In the genomic region with DNA sequence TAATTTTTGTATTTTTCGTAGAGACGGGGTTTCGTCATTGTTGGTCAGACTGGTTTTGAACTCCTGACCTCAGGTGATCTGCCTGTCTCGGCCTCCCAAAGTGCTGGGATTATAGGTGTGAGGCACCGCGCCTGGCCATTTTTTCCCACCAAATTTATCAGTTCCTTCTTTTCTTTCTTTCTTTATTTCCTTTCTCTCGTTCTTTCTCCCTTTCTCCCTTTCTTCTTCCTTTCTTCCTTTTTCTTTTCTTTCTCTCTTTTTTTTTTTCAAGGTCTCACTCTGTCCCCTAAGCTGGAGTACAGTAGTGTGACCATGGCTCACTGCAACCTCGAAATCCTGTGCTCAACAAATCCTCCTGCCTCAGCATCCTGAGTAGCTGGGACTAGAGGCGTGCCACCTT, we compare ENCODE assay signal across 30 cellular contexts. TPM values are rescaled to one million over a fixed set of nuclear protein-coding genes. Genes with fewer than 3 reads are reported as not detected.
DNase-seq lines count a peak whose midpoint lies in the region; ATAC-seq, FAIRE-seq and TF ChIP-seq lines count a peak whose summit lies in the region.
"Had no signal": no experiment of that assay in that cellular context is flagged by ENCODE, and none has a peak within 500 bp of the region (broad histone marks: within the 10 kb centered on the region; RNA-seq: fewer than 3 reads in every experiment).

No MANE protein-coding gene starts in this region.

- peak overlapping the region; percentile 34 for H3K27ac ChIP-seq in fibroblast of lung (ENCODE audit: insufficient read depth, low read length)
- peak overlapping the region; percentile 66 to 91 (median 84) for H3K27ac ChIP-seq in transverse colon
- H3K27ac ChIP-seq: heart left ventricle, prostate gland, sigmoid colon, tibial artery had no signal

- H3K4me1 Mint-ChIP-seq in HFFc6 (ENCODE audit: low read depth), result peaks cover 38% of the 10 kb centered on the region
- H3K4me1 Mint-ChIP-seq in WTC11, result peaks cover 47% of the 10 kb centered on the region
- H3K4me1 Mint-ChIP-seq in Calu3 (ENCODE audit: low read depth, unreplicated experiment), result peaks cover 19% of the 10 kb centered on the region
- H3K4me1 Mint-ChIP-seq: activated naive CD8-positive, alpha-beta T cell treated with anti-CD3 and anti-CD28 coated beads, Interleukin-2, amount 50 U/mL, for 24 hours had no signal

- BruUV-seq in Calu3 (replicated peaks; lab: Mats Ljungman, UMichigan), result no TSS peak

- H3K36me3 Mint-ChIP-seq in HFFc6 (ENCODE audit: low read depth), result no peaks in the 10 kb centered on the region
- peaks cover 7% of the 10 kb centered on the region for H3K36me3 Mint-ChIP-seq in WTC11
- no peaks in the 10 kb centered on the region for H3K36me3 Mint-ChIP-seq in Calu3 (ENCODE audit: insufficient read depth, unreplicated experiment)
- H3K36me3 Mint-ChIP-seq: CD14-positive monocyte; naive thymus-derived CD4-positive, alpha-beta T cell had no signal

- H3K9ac ChIP-seq in fibroblast of lung (ENCODE audit: insufficient read depth, low read length), result no peak overlapping the region

- FAIRE-seq in urothelium cell line (lab: Jason Lieb, UNC), result no peak

- H3K4me3 ChIP-seq in fibroblast of lung (replicated peaks in 1 of 4; ENCODE audit: control extremely low read depth in 1 of 4, insufficient read depth in 1 of 4, low read depth in 3 of 4, low read length in 4 of 4), result no peak overlapping the region
- H3K4me3 ChIP-seq in transverse colon, result no peak overlapping the region
- H3K4me3 ChIP-seq: heart left ventricle, prostate gland, sigmoid colon, stomach, tibial artery had no signal

- H3K9me3 ChIP-seq in fibroblast of lung (ENCODE audit: control insufficient read depth, insufficient read depth, low read depth, low read length), result no peaks in the 10 kb centered on the region
- no peaks in the 10 kb centered on the region for H3K9me3 ChIP-seq in transverse colon
- H3K9me3 ChIP-seq: heart left ventricle, prostate gland, sigmoid colon, stomach, tibial artery had no signal

- 88 to 89% methylated on average over 8 to 9 of the region's 9 CpGs for WGBS in transverse colon (ENCODE audit: low coverage in 1 of 2), 2 donors

- H3K27me3 Mint-ChIP-seq in HFFc6 (ENCODE audit: insufficient read depth), result no peaks in the 10 kb centered on the region; the same call in none of the 2 replicates
- no peaks in the 10 kb centered on the region for H3K27me3 Mint-ChIP-seq in WTC11 (ENCODE audit: low read depth)
- no peaks in the 10 kb centered on the region for H3K27me3 Mint-ChIP-seq in Calu3 (ENCODE audit: unreplicated experiment)
- H3K27me3 Mint-ChIP-seq: activated naive CD8-positive, alpha-beta T cell treated with anti-CD3 and anti-CD28 coated beads, Interleukin-2, amount 50 U/mL, for 24 hours had no signal

- H3K79me2 ChIP-seq in fibroblast of lung (ENCODE audit: control insufficient read depth, insufficient read depth, low read length), result no peaks in the 10 kb centered on the region

- no peaks in the 10 kb centered on the region for H3K27me3 ChIP-seq in fibroblast of lung (ENCODE audit: control insufficient read depth, insufficient read depth, low read length)
- no peaks in the 10 kb centered on the region for H3K27me3 ChIP-seq in transverse colon
- H3K27me3 ChIP-seq: heart left ventricle, sigmoid colon, stomach had no signal

- H3K9me3 Mint-ChIP-seq in HFFc6, result no peaks in the 10 kb centered on the region
- peaks cover 13% of the 10 kb centered on the region for H3K9me3 Mint-ChIP-seq in WTC11
- no peaks in the 10 kb centered on the region for H3K9me3 Mint-ChIP-seq in Calu3 (ENCODE audit: low read depth, unreplicated experiment)
- H3K9me3 Mint-ChIP-seq: activated naive CD8-positive, alpha-beta T cell treated with anti-CD3 and anti-CD28 coated beads, Interleukin-2, amount 50 U/mL, for 24 hours; naive thymus-derived CD4-positive, alpha-beta T cell had no signal

- H4K20me1 ChIP-seq in fibroblast of lung (ENCODE audit: control insufficient read depth, extremely low read depth, insufficient read depth, low read length), result no peaks in the 10 kb centered on the region

- no peak for DNase-seq in HFFc6
- DNase-seq in WTC11 (ENCODE audit: low spot score), result no peak
- no peak for DNase-seq in fibroblast of lung (ENCODE audit: low read depth in 2 of 2)
- no peak for DNase-seq in transverse colon
- no peak for DNase-seq in Calu3
- DNase-seq in Ammon's horn (ENCODE audit: low spot score), result no peak
- DNase-seq in urothelium cell line (ENCODE audit: low spot score), result no peak
- DNase-seq: activated CD4-positive, alpha-beta T cell treated with anti-CD3 and anti-CD28 coated beads for 48 hours; activated CD8-positive, alpha-beta memory T cell treated with anti-CD3 and anti-CD28 coated beads for 24 hours; activated effector memory CD4-positive, alpha-beta T cell treated with anti-CD3 and anti-CD28 coated beads, Interleukin-2, amount 50 U/mL, for 16 hours; activated naive CD8-positive, alpha-beta T cell treated with anti-CD3 and anti-CD28 coated beads, Interleukin-2, amount 50 U/mL, for 24 hours; activated T-cell treated with anti-CD3 and anti-CD28 coated beads for 4 hours; cortex of kidney; DND-41; GF-D8; heart left ventricle; naive thymus-derived CD4-positive, alpha-beta T cell; NCI-H1417; NCI-H2029 treated with DMSO at 0.1 percent for 48 hours; NCI-H526; NK-92 treated with Interleukin-12 subunit alpha and Interleukin-12 subunit beta, amount 100 ng/mL, for 24 hours; occipital lobe; SHP77 treated with DMSO at 0.1 percent for 48 hours; sigmoid colon; stimulated activated CD4-positive, alpha-beta T cell treated with anti-CD3 and anti-CD28 coated beads, Interleukin-4, amount 100 ng/mL, for 1 hour; stomach; tibial artery; WERI-Rb-1 had no signal

- TF ChIP-seq CTCF in HFFc6 (IDR thresholded peaks at IDR 0.05) (no peak), WTC11 (IDR thresholded peaks at IDR 0.05) (no peak), fibroblast of lung (conservative IDR thresholded peaks at IDR 0.05 in 1 of 2, IDR thresholded peaks at IDR 0.05 in 1 of 2; ENCODE audit: low read depth in 1 of 2, low read length in 2 of 2) (no peak), transverse colon (IDR thresholded peaks at IDR 0.05) (no peak), Calu3 (IDR thresholded peaks at IDR 0.05; ENCODE audit: unreplicated experiment) (no peak)

- in situ Hi-C loops in transverse colon (cut with MboI; ENCODE audit: low pct_ligation_motif_present in 1 of 4, low pct_unique_long_range_greater_than_20kb in 1 of 4, low sequenced_read_pairs in 3 of 4), result no loop called here

- TF ChIP-seq EP300 in transverse colon (IDR thresholded peaks at IDR 0.05; ENCODE audit: low read depth), result no peak

- no peak overlapping the region; the same call in 1 of the 2 replicates for H3K4me3 Mint-ChIP-seq in HFFc6
- H3K4me3 Mint-ChIP-seq in WTC11, result no peak overlapping the region
- no peak overlapping the region for H3K4me3 Mint-ChIP-seq in Calu3 (ENCODE audit: low read depth, unreplicated experiment)
- H3K4me3 Mint-ChIP-seq: activated naive CD8-positive, alpha-beta T cell treated with anti-CD3 and anti-CD28 coated beads, Interleukin-2, amount 50 U/mL, for 24 hours; naive thymus-derived CD4-positive, alpha-beta T cell had no signal

- no peak overlapping the region for H3K4me2 ChIP-seq in fibroblast of lung (ENCODE audit: extremely low read depth, insufficient read depth, low read length)

- H3K27ac Mint-ChIP-seq in HFFc6, result peak overlapping the region; percentile 90
- H3K27ac Mint-ChIP-seq in WTC11, result peak overlapping the region; percentile 67; the same call in 1 of the 2 replicates
- no peak overlapping the region for H3K27ac Mint-ChIP-seq in Calu3 (ENCODE audit: unreplicated experiment)
- H3K27ac Mint-ChIP-seq: activated naive CD8-positive, alpha-beta T cell treated with anti-CD3 and anti-CD28 coated beads, Interleukin-2, amount 50 U/mL, for 24 hours had no signal

- CTCF ChIA-PET in WTC11 (lab: Charles Lee) (interaction anchor here (0.6 to 1.9 kb wide), 5 partner anchors 51 to 392 kb away, joined by 3 to 18 read pairs (median 4); a partner anchor contains a TSS), Calu3 (lab: Charles Lee) (interaction anchor here (0.7 to 1.0 kb wide), 5 partner anchors 13 to 693 kb away, joined by 3 to 7 read pairs (median 3); no protein-coding TSS in a partner anchor)

- H3K36me3 ChIP-seq in fibroblast of lung (ENCODE audit: control insufficient read depth, insufficient read depth, low read length) (no peaks in the 10 kb centered on the region), transverse colon (no peaks in the 10 kb centered on the region)
- H3K36me3 ChIP-seq: heart left ventricle, prostate gland, sigmoid colon, stomach, tibial artery, WERI-Rb-1 had no signal

- POLR2A ChIA-PET in WTC11 (lab: Charles Lee), result interaction anchor here (0.7 to 1.4 kb wide), 3 partner anchors 8 to 159 kb away, joined by 3 read pairs; a partner anchor contains a TSS

- TF ChIP-seq POLR2A in transverse colon (IDR thresholded peaks at IDR 0.05), result no peak

- H2AFZ ChIP-seq in fibroblast of lung (ENCODE audit: low read length), result no peak overlapping the region

- intact Hi-C loops in transverse colon (cut with DNase I; ENCODE audit: low total_unique reads), result no loop called here
- intact Hi-C loops in Calu3 (cut with micrococcal nuclease; ENCODE audit: unreplicated experiment), result no loop called here

- H3K4me1 ChIP-seq in fibroblast of lung (ENCODE audit: control insufficient read depth, extremely low read depth, insufficient read depth, low read length) (peaks cover 3% of the 10 kb centered on the region), transverse colon (peaks cover 0 to 29% (median 18%) of the 10 kb centered on the region in 4 donors)
- H3K4me1 ChIP-seq: heart left ventricle, prostate gland, sigmoid colon, tibial artery had no signal

- no peak for ATAC-seq in WTC11
- ATAC-seq: activated naive CD8-positive, alpha-beta T cell treated with anti-CD3 and anti-CD28 coated beads, Interleukin-2, amount 50 U/mL, for 24 hours; naive thymus-derived CD4-positive, alpha-beta T cell had no signal

TF ChIP-seq in WTC11, 78 proteins besides CTCF, POLR2A, EP300 and RAD21 (continues in another document):
- TF ChIP-seq FOXJ3 (CRISPR knock-in tag; IDR thresholded peaks at IDR 0.05; ENCODE audit: borderline replicate concordance), result no peak

RNA-seq across cellular contexts. Expression of a gene that starts 26.4 kb away (rescaled TPM):
- total RNA-seq in HFFc6 (2021; fragmentation: NEBNext Ultra II Directional; extraction: Animal tissue kit (Norgen Biotek cat#: 25700)), result 1 to 10 TPM; 3.2 to 4.8 (median 3.5) TPM
- total RNA-seq in WTC11 (2021) (11.5 to 14.0 TPM (median 12.9 TPM) in 3 replicates), fibroblast of lung (1.0 and 1.2 TPM in 2 replicates), transverse colon (10 to 100 TPM in 3 of 4 donors, 1 to 10 TPM in 1; 2.0 to 79.3 (median 13.1) TPM), Calu3 (2022) (3.9 and 4.9 TPM in 2 replicates)
- 0.90 and 4.5 TPM in 2 replicates for polyA plus RNA-seq in fibroblast of lung
- polyA plus RNA-seq in fibroblast of lung (2012), result 0.89 and 3.9 TPM in 2 replicates
- 11.5 and 11.6 TPM in 2 replicates for polyA minus RNA-seq in fibroblast of lung (ENCODE audit: low replicate concordance)

RNA-seq across cellular contexts. Expression of a gene that starts 59.1 kb away (rescaled TPM):
- 100 to 1,000 TPM; 665 to 743 (median 688) TPM for total RNA-seq in HFFc6 (2021; fragmentation: NEBNext Ultra II Directional; extraction: Animal tissue kit (Norgen Biotek cat#: 25700))
- total RNA-seq in WTC11 (2021) (258 to 304 TPM (median 277 TPM) in 3 replicates), fibroblast of lung (270 and 352 TPM in 2 replicates), transverse colon (100 to 1,000 TPM in 3 of 4 donors, 10 to 100 TPM in 1; 81.0 to 290 (median 238) TPM), Calu3 (2022) (307 and 309 TPM in 2 replicates)
- 744 and 836 TPM in 2 replicates for polyA plus RNA-seq in fibroblast of lung
- 489 and 534 TPM in 2 replicates for polyA plus RNA-seq in fibroblast of lung (2012)
- 121 and 134 TPM in 2 replicates for polyA minus RNA-seq in fibroblast of lung (ENCODE audit: low replicate concordance)
